Comparison of ENCODE assay signal across 10 cellular contexts in the genomic region with DNA sequence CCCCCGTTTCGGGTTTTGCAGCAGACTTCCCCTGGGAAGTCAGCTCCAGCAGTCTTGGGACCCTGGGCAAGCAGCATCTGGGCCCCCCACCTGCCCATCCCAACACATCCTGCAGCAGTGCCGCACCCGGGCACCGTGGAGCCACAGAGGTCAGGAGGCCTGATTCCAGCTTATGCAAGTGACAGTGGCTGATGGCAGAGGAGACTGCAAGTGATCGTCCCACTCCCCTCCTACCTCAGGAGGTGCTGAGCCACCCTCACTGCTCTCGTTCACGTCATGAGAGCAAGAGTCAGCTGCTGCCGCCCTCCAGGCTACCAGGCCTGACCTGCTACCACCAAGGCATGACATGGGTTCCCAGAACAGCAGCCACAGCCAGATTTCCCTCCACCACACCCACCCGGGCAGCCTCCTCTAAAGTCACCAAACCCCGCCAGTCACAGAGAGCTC. TPM values are rescaled to one million over a fixed set of nuclear protein-coding genes. Genes with fewer than 3 reads are reported as not detected.
DNase-seq lines count a peak whose midpoint lies in the region; ATAC-seq, FAIRE-seq and TF ChIP-seq lines count a peak whose summit lies in the region.
"Had no signal": no experiment of that assay in that cellular context is flagged by ENCODE, and none has a peak within 500 bp of the region (broad histone marks: within the 10 kb centered on the region; RNA-seq: fewer than 3 reads in every experiment).

No MANE protein-coding gene starts in this region.

- peak overlapping the region; percentile 77 for H3K4me3 Mint-ChIP-seq in HFFc6
- no peak overlapping the region for H3K4me3 Mint-ChIP-seq in MCF 10A (ENCODE audit: unreplicated experiment)
- H3K4me3 Mint-ChIP-seq in neural progenitor cell = no peak overlapping the region
- H3K4me3 Mint-ChIP-seq: B cell had no signal

- H3K36me3 ChIP-seq in neural progenitor cell = no peaks in the 10 kb centered on the region

- peaks cover 3% of the 10 kb centered on the region for H4K20me1 ChIP-seq in neural progenitor cell (ENCODE audit: low read depth)

- WGBS in A549 (ENCODE audit: missing lambda C conversion rate) = 97% methylated on average over 11 of the region's 11 CpGs

- H3K4me1 Mint-ChIP-seq in HFFc6 (ENCODE audit: low read depth) = peaks cover 33% of the 10 kb centered on the region
- H3K4me1 Mint-ChIP-seq in MCF 10A (ENCODE audit: insufficient read depth, unreplicated experiment) = peaks cover 17% of the 10 kb centered on the region
- peaks cover 22% of the 10 kb centered on the region for H3K4me1 Mint-ChIP-seq in neural progenitor cell
- H3K4me1 Mint-ChIP-seq: B cell had no signal

- H3K79me2 ChIP-seq in neural progenitor cell (ENCODE audit: low read depth) = peaks cover 25% of the 10 kb centered on the region

- BruUV-seq in MCF 10A (replicated peaks; lab: Mats Ljungman, UMichigan) = no TSS peak

- H3K9me3 ChIP-seq in A549 (no peaks in the 10 kb centered on the region), neural progenitor cell (ENCODE audit: low read depth) (no peaks in the 10 kb centered on the region)

- H3K27ac Mint-ChIP-seq in HFFc6 (peak overlapping the region; percentile 97), MCF 10A (ENCODE audit: low read depth, unreplicated experiment) (peak overlapping the region; percentile 77), neural progenitor cell (peak overlapping the region; percentile 61)

- H2AFZ ChIP-seq in neural progenitor cell (replicated peaks) = no peak overlapping the region

- H3K9me3 Mint-ChIP-seq in HFFc6 (no peaks in the 10 kb centered on the region; the same call in 1 of the 2 replicates), MCF 10A (ENCODE audit: unreplicated experiment) (no peaks in the 10 kb centered on the region), neural progenitor cell (no peaks in the 10 kb centered on the region)

- FAIRE-seq in A549 (lab: Jason Lieb, UNC) (no peak), GM12892 (lab: Jason Lieb, UNC) (no peak)

- H3K36me3 Mint-ChIP-seq in HFFc6 (ENCODE audit: low read depth) = peaks cover 54% of the 10 kb centered on the region
- H3K36me3 Mint-ChIP-seq in MCF 10A (ENCODE audit: insufficient read depth, unreplicated experiment) = peaks cover 68% of the 10 kb centered on the region
- peaks cover 36% of the 10 kb centered on the region for H3K36me3 Mint-ChIP-seq in neural progenitor cell

- TF ChIP-seq EP300 in A549 (IDR thresholded peaks at IDR 0.05) = no peak

- H3K27ac ChIP-seq in A549 = peak overlapping the region in 1 of 2 experiments; percentile 56; a peak in 3 of 6 replicates
- no peak overlapping the region for H3K27ac ChIP-seq in neural progenitor cell

- TF ChIP-seq RAD21 in A549 (conservative IDR thresholded peaks at IDR 0.05 in 1 of 2, IDR thresholded peaks at IDR 0.05 in 1 of 2) = no peak

- H3K9ac ChIP-seq in neural progenitor cell = no peak overlapping the region

- H3K4me1 ChIP-seq in A549 (peaks cover 16% of the 10 kb centered on the region), neural progenitor cell (no peaks in the 10 kb centered on the region)

- H3K4me3 ChIP-seq in A549 (no peak overlapping the region), neural progenitor cell (no peak overlapping the region)

- H3F3A ChIP-seq in neural progenitor cell (ENCODE audit: low read depth) = no peaks in the 10 kb centered on the region

- no peaks in the 10 kb centered on the region for H3K27me3 ChIP-seq in neural progenitor cell

- TF ChIP-seq POLR2A in A549 (IDR thresholded peaks at IDR 0.05; ENCODE audit: low read length) = no peak
- TF ChIP-seq POLR2A in erythroblast (IDR thresholded peaks at IDR 0.05; ENCODE audit: low read length) = no peak
- no peak for TF ChIP-seq POLR2A in GM12892 (IDR thresholded peaks at IDR 0.05; ENCODE audit: low read depth, low read length)

- intact Hi-C loops in MCF 10A (cut with micrococcal nuclease) = no loop called here

- H3K27me3 Mint-ChIP-seq in HFFc6 (ENCODE audit: insufficient read depth) = peaks cover 7% of the 10 kb centered on the region
- no peaks in the 10 kb centered on the region for H3K27me3 Mint-ChIP-seq in MCF 10A (ENCODE audit: insufficient read depth, unreplicated experiment)
- H3K27me3 Mint-ChIP-seq in neural progenitor cell (ENCODE audit: insufficient read depth, low read depth) = peaks cover 8% of the 10 kb centered on the region
- H3K27me3 Mint-ChIP-seq: B cell had no signal

- TF ChIP-seq CTCF in A549 (IDR thresholded peaks at IDR 0.05) = no peak
- TF ChIP-seq CTCF in HFFc6 (IDR thresholded peaks at IDR 0.05) = no peak
- TF ChIP-seq CTCF in MCF 10A (IDR thresholded peaks at IDR 0.05; ENCODE audit: unreplicated experiment) = no peak
- no peak for TF ChIP-seq CTCF in neural progenitor cell (IDR thresholded peaks at IDR 0.05)

- CTCF ChIA-PET in A549 (lab: Yijun Ruan, JAX) (interaction anchor here (1.1 to 2.9 kb wide), 9 partner anchors 8 to 500 kb away, joined by 3 to 8 read pairs (median 4); no protein-coding TSS in a partner anchor), MCF 10A (lab: Yijun Ruan, JAX) (interaction anchor here (3.0 kb wide), 1 partner anchor 14 kb away, joined by 21 read pairs; no protein-coding TSS in a partner anchor)

- H3K4me2 ChIP-seq in A549 = peak overlapping the region; percentile 12; the same call in 2 of the 3 replicates
- no peak overlapping the region for H3K4me2 ChIP-seq in neural progenitor cell

- POLR2A ChIA-PET in A549 (lab: Yijun Ruan, JAX) = no interaction called here
- POLR2A ChIA-PET in MCF 10A (lab: Yijun Ruan, JAX) = interaction anchor here (0.5 to 8.2 kb wide), 8 partner anchors 8 to 494 kb away, joined by 3 to 59 read pairs (median 4); partner anchors contain the start of gene COX7A2L

- ATAC-seq in A549 (no peak; a peak in 1 of 6 replicates), GM18858 (IDR thresholded peaks at IDR 0.05; ENCODE audit: unreplicated experiment) (no peak)

- DNase-seq in A549 (ENCODE audit: low read depth in 1 of 2, low spot score in 1 of 2) (no peak), HFFc6 (no peak), MCF 10A (ENCODE audit: unreplicated experiment) (no peak), neural progenitor cell (ENCODE audit: low spot score) (no peak), erythroblast (lab: John Stamatoyannopoulos, UW) (no peak), NCI-H2171 (lab: John Stamatoyannopoulos, UW) (no peak), GM12892 (ENCODE audit: insufficient read length) (no peak)
- DNase-seq: left cardiac atrium had no signal

TF ChIP-seq in A549, 52 proteins besides CTCF, POLR2A, EP300 and RAD21:
- no peak for TF ChIP-seq NFE2L2 (conservative IDR thresholded peaks at IDR 0.05; ENCODE audit: low read length)
- no peak for TF ChIP-seq SREBF2 (IDR thresholded peaks at IDR 0.05)
- no peak for TF ChIP-seq KDM5A (IDR thresholded peaks at IDR 0.05)
- no peak for TF ChIP-seq RCOR1 (IDR thresholded peaks at IDR 0.05; ENCODE audit: low read depth, low read length)
- no peak for TF ChIP-seq HDAC2 (IDR thresholded peaks at IDR 0.05)
- no peak for TF ChIP-seq ZC3H11A (IDR thresholded peaks at IDR 0.05)
- TF ChIP-seq, protein P1, sequence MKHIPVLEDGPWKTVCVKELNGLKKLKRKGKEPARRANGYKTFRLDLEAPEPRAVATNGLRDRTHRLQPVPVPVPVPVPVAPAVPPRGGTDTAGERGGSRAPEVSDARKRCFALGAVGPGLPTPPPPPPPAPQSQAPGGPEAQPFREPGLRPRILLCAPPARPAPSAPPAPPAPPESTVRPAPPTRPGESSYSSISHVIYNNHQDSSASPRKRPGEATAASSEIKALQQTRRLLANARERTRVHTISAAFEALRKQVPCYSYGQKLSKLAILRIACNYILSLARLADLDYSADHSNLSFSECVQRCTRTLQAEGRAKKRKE (CRISPR knock-in tag; IDR thresholded peaks at IDR 0.05; ENCODE audit: low read depth) = no peak
- TF ChIP-seq TFCP2L1 (CRISPR knock-in tag; IDR thresholded peaks at IDR 0.05) = no peak
- TF ChIP-seq, protein P2, sequence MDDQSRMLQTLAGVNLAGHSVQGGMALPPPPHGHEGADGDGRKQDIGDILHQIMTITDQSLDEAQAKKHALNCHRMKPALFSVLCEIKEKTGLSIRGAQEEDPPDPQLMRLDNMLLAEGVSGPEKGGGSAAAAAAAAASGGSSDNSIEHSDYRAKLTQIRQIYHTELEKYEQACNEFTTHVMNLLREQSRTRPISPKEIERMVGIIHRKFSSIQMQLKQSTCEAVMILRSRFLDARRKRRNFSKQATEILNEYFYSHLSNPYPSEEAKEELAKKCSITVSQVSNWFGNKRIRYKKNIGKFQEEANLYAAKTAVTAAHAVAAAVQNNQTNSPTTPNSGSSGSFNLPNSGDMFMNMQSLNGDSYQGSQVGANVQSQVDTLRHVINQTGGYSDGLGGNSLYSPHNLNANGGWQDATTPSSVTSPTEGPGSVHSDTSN (IDR thresholded peaks at IDR 0.05) = no peak
- TF ChIP-seq GATA3 (IDR thresholded peaks at IDR 0.05; ENCODE audit: borderline replicate concordance) = no peak
- TF ChIP-seq, protein P3, sequence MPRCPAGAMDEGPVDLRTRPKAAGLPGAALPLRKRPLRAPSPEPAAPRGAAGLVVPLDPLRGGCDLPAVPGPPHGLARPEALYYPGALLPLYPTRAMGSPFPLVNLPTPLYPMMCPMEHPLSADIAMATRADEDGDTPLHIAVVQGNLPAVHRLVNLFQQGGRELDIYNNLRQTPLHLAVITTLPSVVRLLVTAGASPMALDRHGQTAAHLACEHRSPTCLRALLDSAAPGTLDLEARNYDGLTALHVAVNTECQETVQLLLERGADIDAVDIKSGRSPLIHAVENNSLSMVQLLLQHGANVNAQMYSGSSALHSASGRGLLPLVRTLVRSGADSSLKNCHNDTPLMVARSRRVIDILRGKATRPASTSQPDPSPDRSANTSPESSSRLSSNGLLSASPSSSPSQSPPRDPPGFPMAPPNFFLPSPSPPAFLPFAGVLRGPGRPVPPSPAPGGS (IDR thresholded peaks at IDR 0.05) = no peak
- no peak for TF ChIP-seq FOSB (CRISPR knock-in tag; IDR thresholded peaks at IDR 0.05)
- no peak for TF ChIP-seq HOXB5 (CRISPR knock-in tag; IDR thresholded peaks at IDR 0.05)
- no peak for TF ChIP-seq POLR2AphosphoS2 (conservative IDR thresholded peaks at IDR 0.05; ENCODE audit: low read length)

RNA-seq across cellular contexts. Expression of gene COX7A2L, which starts 18.2 kb away (rescaled TPM):
- polyA plus RNA-seq in A549 (2011; rRNA removed) = 219 and 258 TPM in 2 replicates
- polyA plus RNA-seq in A549 (2012; cell fraction: cytosol; rRNA removed) = 80.0 and 83.8 TPM in 2 replicates
- polyA plus RNA-seq in A549 (2012; cell fraction: nucleus; rRNA removed) = 29.7 and 52.2 TPM in 2 replicates
- polyA plus RNA-seq in A549 (2017; fragmentation: RNase III; extraction: RNeasy Plus Mini Kit Qiagen cat#74134 plus additional on column Dnase treatment) = 126 to 130 TPM (median 127 TPM) in 3 replicates
- 83.2 and 85.8 TPM in 2 replicates for polyA minus RNA-seq in A549 (2011; rRNA and poly(A)+ RNA removed)
- total RNA-seq in HFFc6 (2021; fragmentation: NEBNext Ultra II Directional; extraction: Animal tissue kit (Norgen Biotek cat#: 25700)) = 100 to 1,000 TPM; 118 to 130 (median 125) TPM
- 190 and 249 TPM in 2 replicates for total RNA-seq in MCF 10A (2022)
- total RNA-seq in neural progenitor cell (ENCODE audit: low replicate concordance) = 212 and 292 TPM in 2 replicates
- polyA plus RNA-seq in GM12892 (2012; ENCODE audit: missing spikeins) = 178 TPM
